ENCODE assay signal across 18 cellular contexts in the genomic region with DNA sequence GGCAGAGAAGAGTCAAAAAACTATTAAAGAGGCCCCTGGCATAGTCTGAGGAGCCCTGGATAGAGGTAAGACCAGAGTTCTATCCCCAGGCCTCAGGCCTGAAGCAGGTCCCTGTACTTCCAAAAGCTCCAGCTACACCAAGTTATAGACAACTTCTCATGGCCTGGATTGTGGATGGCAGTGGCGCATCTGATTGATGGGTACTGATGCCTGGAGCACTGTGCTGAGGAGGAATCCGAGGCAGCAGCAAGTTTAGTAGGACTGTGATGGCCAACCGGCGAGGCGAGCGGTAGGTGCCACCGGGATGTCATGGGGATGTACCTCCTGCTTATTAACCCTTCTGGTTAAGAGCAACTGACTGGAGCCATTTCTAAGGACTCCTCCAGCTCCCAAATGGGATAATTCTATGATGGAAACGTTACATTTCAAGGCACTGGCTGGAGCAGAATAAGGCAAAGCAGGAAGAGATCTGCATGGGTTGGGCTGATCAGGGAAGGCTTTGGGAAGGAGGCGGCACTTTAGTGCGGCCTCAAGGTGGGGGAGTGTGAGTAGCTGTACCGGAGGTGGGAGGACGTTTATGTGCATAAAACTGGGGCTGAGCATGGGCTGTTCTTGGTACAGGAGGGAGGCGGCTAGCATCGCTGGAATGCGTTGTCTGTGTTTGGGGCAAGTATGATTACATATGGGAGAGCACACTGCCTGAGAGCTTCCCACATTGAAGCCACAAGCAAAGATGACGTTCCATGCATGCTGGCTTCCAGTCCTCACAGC.
"Had no signal": no experiment of that assay in that cellular context is flagged by ENCODE, and none has a peak within 500 bp of the region (broad histone marks: within the 10 kb centered on the region; RNA-seq: fewer than 3 reads in every experiment).

No MANE protein-coding gene starts in this region.

- H3K9me3 Mint-ChIP-seq: activated T-helper 2 cell treated with anti-CD3 and anti-CD28 coated beads, Interferon-gamma antibody, Interleukin-2, Interleukin-4, amounts not matched to agents 10 μg/mL and 5 μg/mL and 100 μg/mL, durations not matched to agents 14 hours and 24 hours and 36 hours; dendritic cell treated with granulocyte-macrophage colony-stimulating factor and Interleukin-4, amounts not matched to agents 40 ng/mL and 50 ng/mL, for 4 days; mesothelial cell of epicardium; stimulated activated effector memory CD8-positive, alpha-beta T cell treated with anti-CD3 and anti-CD28 coated beads, Interleukin-12 subunit alpha, Interleukin-12 subunit beta, amount 100 ng/mL, for 72 hours; WTC11 had no signal

- H3K4me3 ChIP-seq: lung, prostate gland, right atrium auricular region, skin epidermis had no signal

- H3K27me3 ChIP-seq: right atrium auricular region had no signal

- ATAC-seq: activated CD4-positive, alpha-beta T cell treated with anti-CD3 and anti-CD28 coated beads for 36 hours; activated CD8-positive, alpha-beta memory T cell treated with anti-CD3 and anti-CD28 coated beads, Interleukin-2, amount 10 ng/mL, durations not matched to agents 7 days and 5 days; foreskin keratinocyte; stimulated activated effector memory CD8-positive, alpha-beta T cell treated with anti-CD3 and anti-CD28 coated beads, Interleukin-12 subunit alpha, Interleukin-12 subunit beta, amount 100 ng/mL, for 72 hours; WTC11 had no signal

- H3K4me1 ChIP-seq: prostate gland had no signal

- DNase-seq: activated CD4-positive, alpha-beta T cell treated with anti-CD3 and anti-CD28 coated beads for 36 hours; activated CD4-positive, alpha-beta T cell treated with anti-CD3 and anti-CD28 coated beads, Interleukin-2, amount 50 U/mL, for 48 hours; activated CD8-positive, alpha-beta memory T cell treated with anti-CD3 and anti-CD28 coated beads, Interleukin-2, amount 10 ng/mL, durations not matched to agents 7 days and 5 days; activated naive CD4-positive, alpha-beta T cell treated with Interleukin-2 at 50 U/mL for 16 hours; effector memory CD4-positive, alpha-beta T cell; foreskin keratinocyte; glutamatergic neuron; stimulated activated CD4-positive, alpha-beta T cell treated with anti-CD3 and anti-CD28 coated beads, Interleukin-4, amount 100 ng/mL, for 24 hours; T-helper 2 cell had no signal

- H3K27ac ChIP-seq: foreskin keratinocyte, prostate gland, skin epidermis had no signal

- H3K36me3 Mint-ChIP-seq: activated CD8-positive, alpha-beta memory T cell treated with anti-CD3 and anti-CD28 coated beads, Interleukin-2, amount 10 ng/mL, durations not matched to agents 7 days and 5 days; mesothelial cell of epicardium; stimulated activated effector memory CD8-positive, alpha-beta T cell treated with anti-CD3 and anti-CD28 coated beads, Interleukin-12 subunit alpha, Interleukin-12 subunit beta, amount 100 ng/mL, for 72 hours; WTC11 had no signal

- H3K27ac Mint-ChIP-seq: activated CD4-positive, alpha-beta T cell treated with anti-CD3 and anti-CD28 coated beads for 36 hours; activated CD8-positive, alpha-beta memory T cell treated with anti-CD3 and anti-CD28 coated beads, Interleukin-2, amount 10 ng/mL, durations not matched to agents 7 days and 5 days; activated T-helper 2 cell treated with anti-CD3 and anti-CD28 coated beads, Interferon-gamma antibody, Interleukin-2, Interleukin-4, amounts not matched to agents 10 μg/mL and 5 μg/mL and 100 μg/mL, durations not matched to agents 14 hours and 24 hours and 36 hours; dendritic cell treated with granulocyte-macrophage colony-stimulating factor and Interleukin-4, amounts not matched to agents 40 ng/mL and 50 ng/mL, for 4 days; mesothelial cell of epicardium; stimulated activated effector memory CD8-positive, alpha-beta T cell treated with anti-CD3 and anti-CD28 coated beads, Interleukin-12 subunit alpha, Interleukin-12 subunit beta, amount 100 ng/mL, for 72 hours; WTC11 had no signal

- H3K4me3 Mint-ChIP-seq: activated CD4-positive, alpha-beta T cell treated with anti-CD3 and anti-CD28 coated beads for 36 hours; activated CD8-positive, alpha-beta memory T cell treated with anti-CD3 and anti-CD28 coated beads, Interleukin-2, amount 10 ng/mL, durations not matched to agents 7 days and 5 days; dendritic cell treated with granulocyte-macrophage colony-stimulating factor and Interleukin-4, amounts not matched to agents 40 ng/mL and 50 ng/mL, for 4 days; mesothelial cell of epicardium; stimulated activated effector memory CD8-positive, alpha-beta T cell treated with anti-CD3 and anti-CD28 coated beads, Interleukin-12 subunit alpha, Interleukin-12 subunit beta, amount 100 ng/mL, for 72 hours; WTC11 had no signal

- H3K9me3 ChIP-seq: prostate gland, right atrium auricular region had no signal

- H3K4me1 Mint-ChIP-seq: activated CD8-positive, alpha-beta memory T cell treated with anti-CD3 and anti-CD28 coated beads, Interleukin-2, amount 10 ng/mL, durations not matched to agents 7 days and 5 days; stimulated activated effector memory CD8-positive, alpha-beta T cell treated with anti-CD3 and anti-CD28 coated beads, Interleukin-12 subunit alpha, Interleukin-12 subunit beta, amount 100 ng/mL, for 72 hours had no signal

- H3K36me3 ChIP-seq: prostate gland, right atrium auricular region had no signal
